Comparison of ENCODE assay signal across 8 cellular contexts in genomic region chr3:49469037-49469875, GRCh38. TPM values are rescaled to one million over a fixed set of nuclear protein-coding genes. Genes with fewer than 3 reads are reported as not detected.
DNase-seq lines count a peak whose midpoint lies in the region; ATAC-seq and TF ChIP-seq lines count a peak whose summit lies in the region.

No MANE protein-coding gene starts in this region.

- peak overlapping the region; percentile 93 for H3K56ac ChIP-seq in IMR-90 (ENCODE audit: extremely low read depth, insufficient read depth, low read length)

- H3K18ac ChIP-seq in IMR-90 (ENCODE audit: low read depth, low read length): peak overlapping the region; percentile 81
- peak overlapping the region; percentile 99 for H3K18ac ChIP-seq in neuronal stem cell (ENCODE audit: low read length)

- dilution Hi-C loops in IMR-90 (cut with HindIII; ENCODE audit: low sequenced_read_pairs, unreplicated experiment): no loop called here

- H3K4ac ChIP-seq in IMR-90 (ENCODE audit: low read depth, low read length) (peak overlapping the region; percentile 98), neuronal stem cell (ENCODE audit: low read length) (peak overlapping the region; percentile 1)

- H3K4me1 ChIP-seq in IMR-90 (ENCODE audit: control insufficient read depth, insufficient read depth, low read length): peaks cover 13% of the 10 kb centered on the region
- peaks cover 17 to 22% of the 10 kb centered on the region in 2 donors for H3K4me1 ChIP-seq in neuronal stem cell (ENCODE audit: control insufficient read depth in 2 of 2, insufficient read depth in 1 of 2, low read depth in 1 of 2, low read length in 2 of 2)

- H3K36me3 ChIP-seq in IMR-90 (ENCODE audit: control insufficient read depth, insufficient read depth, low read length) (no peaks in the 10 kb centered on the region), neuronal stem cell (replicated peaks in 1 of 2; ENCODE audit: control insufficient read depth in 2 of 2, insufficient read depth in 2 of 2, low read length in 2 of 2) (peaks cover 0 to 11% of the 10 kb centered on the region in 2 donors)

- H3K23ac ChIP-seq in IMR-90 (ENCODE audit: low read depth, low read length) (peak overlapping the region; percentile 97), neuronal stem cell (ENCODE audit: low read depth, low read length, poor library complexity) (peak overlapping the region; percentile 92)

- H2BK5ac ChIP-seq in IMR-90 (ENCODE audit: low read depth, low read length, poor library complexity, severe bottlenecking) (peak overlapping the region; percentile 94), neuronal stem cell (ENCODE audit: low read length) (peak overlapping the region; percentile 98)

- whole genome bisulfite sequencing in IMR-90 (ENCODE audit: extremely low coverage in 2 of 2, insufficient read length in 1 of 2), 2 experiments: 0% methylated on average over 8 of the region's 22 CpGs; no CpG with 5 or more reads in 1 of the 2 experiments
- no CpG with 5 or more reads among the region's 22 CpGs for WGBS in neuronal stem cell (ENCODE audit: extremely low coverage in 2 of 2, insufficient read length in 2 of 2, insufficient replicate concordance in 1 of 2), 2 donors

- peak overlapping the region; percentile 90 for H4K91ac ChIP-seq in IMR-90 (ENCODE audit: insufficient read depth, low read depth, low read length)
- H4K91ac ChIP-seq in neuronal stem cell (ENCODE audit: low read depth, low read length, poor library complexity): peak overlapping the region; percentile 87

- no peak for TF ChIP-seq RAD21 in IMR-90 (IDR thresholded peaks at IDR 0.05; ENCODE audit: low read length)

- ATAC-seq in IMR-90 (ENCODE audit: low read depth): peak; percentile 60
- no peak for ATAC-seq in GM18502 (IDR thresholded peaks at IDR 0.05; ENCODE audit: poor library complexity, unreplicated experiment)
- no peak for ATAC-seq in GM18873 (IDR thresholded peaks at IDR 0.05; ENCODE audit: low FRiP score, unreplicated experiment)

- no peak overlapping the region for H2BK12ac ChIP-seq in neuronal stem cell (ENCODE audit: low read length)

- H2AFZ ChIP-seq in IMR-90 (replicated peaks; ENCODE audit: low read length, poor library complexity) (peak overlapping the region; percentile 96), neuronal stem cell (ENCODE audit: low read length) (peak overlapping the region; percentile 87)

- H3K9me3 Mint-ChIP-seq in activated naive CD4-positive, alpha-beta T cell treated with anti-CD3 and anti-CD28 coated beads, Interleukin-2, amount 50 U/mL, for 24 hours: no peaks in the 10 kb centered on the region

- peak overlapping the region; percentile 99 for H2AK9ac ChIP-seq in IMR-90 (replicated peaks; ENCODE audit: low read depth, low read length, poor library complexity)

- POLR2A ChIA-PET in IMR-90 (lab: Charles Lee; ENCODE audit: unreplicated experiment): interaction anchor here (0.6 to 0.8 kb wide), 3 partner anchors 40 to 465 kb away, joined by 3 to 6 read pairs (median 4); partner anchors contain the start of genes BSN and NICN1

- peak; percentile 29 for DNase-seq in NCI-H2107 treated with DMSO at 0.1 percent for 48 hours (lab: John Stamatoyannopoulos, UW; ENCODE audit: unreplicated experiment)
- no peak for DNase-seq in NCI-H2107 (lab: John Stamatoyannopoulos, UW)
- peak; percentile 68 for DNase-seq in IMR-90
- DNase-seq in glomerular endothelial cell (ENCODE audit: extremely low read depth, low read depth, low spot score): peak; percentile 36
- DNase-seq in neuronal stem cell (ENCODE audit: low spot score): no peak

- H3K27ac Mint-ChIP-seq in activated naive CD4-positive, alpha-beta T cell treated with anti-CD3 and anti-CD28 coated beads, Interleukin-2, amount 50 U/mL, for 24 hours: peak overlapping the region; percentile 79

- no TSS peak for BruUV-seq in IMR-90 (replicated peaks; lab: Mats Ljungman, UMichigan)

- H3K4me3 Mint-ChIP-seq in activated naive CD4-positive, alpha-beta T cell treated with anti-CD3 and anti-CD28 coated beads, Interleukin-2, amount 50 U/mL, for 24 hours: peak overlapping the region; percentile 90

- H2BK120ac ChIP-seq in IMR-90 (ENCODE audit: low read depth, low read length) (peak overlapping the region; percentile 94), neuronal stem cell (ENCODE audit: low read depth, low read length) (peak overlapping the region; percentile 75)

- H3K14ac ChIP-seq in IMR-90 (replicated peaks; ENCODE audit: low read depth, low read length) (peak overlapping the region; percentile 97), neuronal stem cell (ENCODE audit: low read length) (peak overlapping the region; percentile 31)

- peaks cover 3% of the 10 kb centered on the region for H4K20me1 ChIP-seq in IMR-90 (ENCODE audit: insufficient read depth, low read length)

- intact Hi-C loops in IMR-90 (cut with micrococcal nuclease): no loop called here

- peak overlapping the region; percentile 89 for H4K5ac ChIP-seq in IMR-90 (ENCODE audit: low read depth, low read length)

- H3K36me3 Mint-ChIP-seq in activated naive CD4-positive, alpha-beta T cell treated with anti-CD3 and anti-CD28 coated beads, Interleukin-2, amount 50 U/mL, for 24 hours: no peaks in the 10 kb centered on the region

- H3K4me1 Mint-ChIP-seq in activated naive CD4-positive, alpha-beta T cell treated with anti-CD3 and anti-CD28 coated beads, Interleukin-2, amount 50 U/mL, for 24 hours: peaks cover 21% of the 10 kb centered on the region

- H3K79me1 ChIP-seq in IMR-90 (ENCODE audit: low read depth in 1 of 2, low read length in 2 of 2) (peaks cover 11 to 25% of the 10 kb centered on the region in 2 experiments; a peak in 3 of 4 replicates), neuronal stem cell (ENCODE audit: low read depth, low read length) (no peaks in the 10 kb centered on the region)

- H3K9me1 ChIP-seq in IMR-90 (ENCODE audit: insufficient read depth, low read length): peaks cover 7% of the 10 kb centered on the region

- no peak for TF ChIP-seq POLR2A in IMR-90 (IDR thresholded peaks at IDR 0.05; ENCODE audit: low read depth, low read length)

- H3K4me3 ChIP-seq in IMR-90 (ENCODE audit: insufficient read depth, low read depth, low read length) (peak overlapping the region; percentile 41), neuronal stem cell (ENCODE audit: low read length in 2 of 2) (peak overlapping the region; percentile 67 to 70)

- CTCF ChIA-PET in IMR-90 (lab: Yijun Ruan, JAX): interaction anchor here (1.6 kb wide), 1 partner anchor 70 kb away, joined by 5 read pairs; no protein-coding TSS in a partner anchor

- H3K9me3 ChIP-seq in IMR-90 (ENCODE audit: control insufficient read depth, insufficient read depth, low read length): no peaks in the 10 kb centered on the region
- H3K9me3 ChIP-seq in neuronal stem cell (replicated peaks in 1 of 2; ENCODE audit: control insufficient read depth in 2 of 2, insufficient read depth in 1 of 2, low read depth in 1 of 2, low read length in 2 of 2): peaks cover 0 to 6% of the 10 kb centered on the region in 2 donors

- H2AK5ac ChIP-seq in IMR-90 (ENCODE audit: low read depth, low read length): peak overlapping the region; percentile 96
- peak overlapping the region; percentile 82 for H2AK5ac ChIP-seq in neuronal stem cell (ENCODE audit: low read depth, low read length)

- in situ Hi-C loops in IMR-90 (cut with MboI; ENCODE audit: low sequenced_read_pairs): no loop called here

- H3K9ac ChIP-seq in IMR-90 (ENCODE audit: low read depth, low read length) (peak overlapping the region; percentile 85), neuronal stem cell (ENCODE audit: low read depth, low read length, poor library complexity) (peak overlapping the region; percentile 80)

- H3K4me2 ChIP-seq in IMR-90 (ENCODE audit: low read depth, low read length) (peak overlapping the region; percentile 78), neuronal stem cell (ENCODE audit: insufficient read depth, low read length, poor library complexity, severe bottlenecking) (peak overlapping the region; percentile 89)

- H3K27me3 ChIP-seq in IMR-90 (ENCODE audit: control insufficient read depth, insufficient read depth, low read length) (no peaks in the 10 kb centered on the region), neuronal stem cell (ENCODE audit: control insufficient read depth in 3 of 3, insufficient read depth in 3 of 3, low read depth in 1 of 3, low read length in 3 of 3) (no peaks in the 10 kb centered on the region)

- H4K8ac ChIP-seq in IMR-90 (ENCODE audit: low read depth in 2 of 2, low read length in 2 of 2): peak overlapping the region; percentile 92 to 99
- no peak overlapping the region for H4K8ac ChIP-seq in neuronal stem cell (ENCODE audit: low read depth, low read length)

- no peaks in the 10 kb centered on the region for H3K27me3 Mint-ChIP-seq in activated naive CD4-positive, alpha-beta T cell treated with anti-CD3 and anti-CD28 coated beads, Interleukin-2, amount 50 U/mL, for 24 hours

- TF ChIP-seq CTCF in IMR-90 (conservative IDR thresholded peaks at IDR 0.05; ENCODE audit: low read depth, low read length): no peak

- peak overlapping the region; percentile 73 for H2BK20ac ChIP-seq in IMR-90 (ENCODE audit: low read depth, low read length)

- H3K27ac ChIP-seq in IMR-90 (ENCODE audit: insufficient read depth, low read length) (peak overlapping the region; percentile 85), neuronal stem cell (replicated peaks; ENCODE audit: low read length) (peak overlapping the region; percentile 99)

- H2BK15ac ChIP-seq in IMR-90 (ENCODE audit: low read depth, low read length) (peak overlapping the region; percentile 86; the same call in 1 of the 3 replicates), neuronal stem cell (ENCODE audit: low read length) (peak overlapping the region; percentile 91)

RNA-seq across cellular contexts. Expression of gene DAG1, which starts 0.8 kb away (rescaled TPM):
- total RNA-seq in IMR-90 (2012; rRNA removed): 30.8 and 31.0 TPM in 2 replicates
- 40.2 and 41.0 TPM in 2 replicates for polyA plus RNA-seq in IMR-90 (2012; rRNA removed)
- polyA plus RNA-seq in IMR-90 (2012; cell fraction: cytosol; rRNA removed): 18.8 and 41.4 TPM in 2 replicates
- polyA plus RNA-seq in IMR-90 (2012; cell fraction: nucleus; rRNA removed; ENCODE audit: low replicate concordance): 19.0 and 23.3 TPM in 2 replicates
- total RNA-seq in glomerular endothelial cell: 99.3 and 111 TPM in 2 replicates
- 70.2 TPM for polyA plus RNA-seq in neuronal stem cell (2013, experiment 1 of 2)
- polyA plus RNA-seq in neuronal stem cell (2013, experiment 2 of 2): 71.5 TPM

RNA-seq across cellular contexts. Expression of gene NICN1, which starts 40.1 kb away (rescaled TPM):
- total RNA-seq in IMR-90 (2012; rRNA removed): 2.8 and 3.4 TPM in 2 replicates
- polyA plus RNA-seq in IMR-90 (2012; rRNA removed): 8.0 and 11.4 TPM in 2 replicates
- polyA plus RNA-seq in IMR-90 (2012; cell fraction: cytosol; rRNA removed): 4.5 and 6.7 TPM in 2 replicates
- 143 and 158 TPM in 2 replicates for polyA plus RNA-seq in IMR-90 (2012; cell fraction: nucleus; rRNA removed; ENCODE audit: low replicate concordance)
- 10.1 and 12.6 TPM in 2 replicates for total RNA-seq in glomerular endothelial cell
- polyA plus RNA-seq in neuronal stem cell (2013, experiment 1 of 2): 14.9 TPM
- polyA plus RNA-seq in neuronal stem cell (2013, experiment 2 of 2): 12.4 TPM

RNA-seq across cellular contexts. Expression of gene AMT, which starts 47.0 kb away (rescaled TPM):
- total RNA-seq in IMR-90 (2012; rRNA removed) (0.28 and 0.36 TPM in 2 replicates), glomerular endothelial cell (1.9 and 2.5 TPM in 2 replicates)
- 5.0 and 5.5 TPM in 2 replicates for polyA plus RNA-seq in IMR-90 (2012; rRNA removed)
- polyA plus RNA-seq in IMR-90 (2012; cell fraction: cytosol; rRNA removed): 0.90 and 0.91 TPM in 2 replicates
- 47.6 and 77.6 TPM in 2 replicates for polyA plus RNA-seq in IMR-90 (2012; cell fraction: nucleus; rRNA removed; ENCODE audit: low replicate concordance)
- 21.6 TPM for polyA plus RNA-seq in neuronal stem cell (2013, experiment 1 of 2)
- polyA plus RNA-seq in neuronal stem cell (2013, experiment 2 of 2): 22.1 TPM

RNA-seq across cellular contexts. Expression of gene TCTA, which starts 57.0 kb away (rescaled TPM):
- 12.8 and 15.1 TPM in 2 replicates for total RNA-seq in IMR-90 (2012; rRNA removed)
- 43.2 and 46.6 TPM in 2 replicates for polyA plus RNA-seq in IMR-90 (2012; rRNA removed)
- polyA plus RNA-seq in IMR-90 (2012; cell fraction: cytosol; rRNA removed): 32.0 and 57.4 TPM in 2 replicates
- polyA plus RNA-seq in IMR-90 (2012; cell fraction: nucleus; rRNA removed; ENCODE audit: low replicate concordance): 14.9 and 15.1 TPM in 2 replicates
- 18.4 and 28.7 TPM in 2 replicates for total RNA-seq in glomerular endothelial cell
- polyA plus RNA-seq in neuronal stem cell (2013, experiment 1 of 2): 2.6 TPM
- polyA plus RNA-seq in neuronal stem cell (2013, experiment 2 of 2): 2.8 TPM

RNA-seq across cellular contexts. Expression of gene RHOA, which starts 57.5 kb away (rescaled TPM):
- total RNA-seq in IMR-90 (2012; rRNA removed) (879 and 897 TPM in 2 replicates), glomerular endothelial cell (584 and 601 TPM in 2 replicates)
- polyA plus RNA-seq in IMR-90 (2012; rRNA removed): 369 and 383 TPM in 2 replicates
- 692 and 1,180 TPM in 2 replicates for polyA plus RNA-seq in IMR-90 (2012; cell fraction: cytosol; rRNA removed)
- 208 and 242 TPM in 2 replicates for polyA plus RNA-seq in IMR-90 (2012; cell fraction: nucleus; rRNA removed; ENCODE audit: low replicate concordance)
- 432 TPM for polyA plus RNA-seq in neuronal stem cell (2013, experiment 1 of 2)
- polyA plus RNA-seq in neuronal stem cell (2013, experiment 2 of 2): 436 TPM

Comparison
In these comparisons a context has a peak if more than half of its experiments do, and no peak if none do; other contexts are left out.
1. DNase-seq: peak in NCI-H2107 treated with DMSO at 0.1 percent for 48 hours (single experiment), IMR-90 (single experiment) and glomerular endothelial cell (single experiment); none in NCI-H2107 (single experiment) and neuronal stem cell (single experiment).